14 cellular contexts compared by ENCODE assay signal in the genomic region with DNA sequence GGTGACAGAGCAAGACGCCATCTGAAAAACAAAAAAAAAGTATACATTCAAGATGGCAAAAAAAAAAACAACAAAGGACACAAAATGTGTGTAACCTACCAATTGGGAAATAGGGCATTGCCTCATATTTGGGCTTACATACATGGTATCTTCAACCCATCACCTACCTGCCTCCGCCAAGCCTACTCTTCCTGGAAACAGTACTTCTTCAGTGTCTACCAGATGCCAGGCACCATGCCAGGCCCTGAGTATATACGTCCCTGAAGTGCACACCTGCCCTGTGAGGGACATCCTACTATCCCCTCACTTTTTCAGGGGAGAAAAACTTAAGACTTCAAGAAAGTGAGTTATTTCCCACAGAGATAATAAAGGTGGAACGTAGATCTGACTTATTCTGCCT.
A peak's percentile ranks its signal among the peaks of the same experiment; 100 is the strongest.
DNase-seq lines count a peak whose midpoint lies in the region; ATAC-seq and TF ChIP-seq lines count a peak whose summit lies in the region.
"Had no signal": no experiment of that assay in that cellular context is flagged by ENCODE, and none has a peak within 500 bp of the region (broad histone marks: within the 10 kb centered on the region; RNA-seq: fewer than 3 reads in every experiment).

No MANE protein-coding gene starts in this region.

- no peak overlapping the region for H3K4me3 Mint-ChIP-seq in MCF 10A (ENCODE audit: unreplicated experiment)
- H3K4me3 Mint-ChIP-seq in activated T-helper 1 cell treated with anti-CD3 and anti-CD28 coated beads, Interleukin-12 subunit alpha, Interleukin-12 subunit beta, Interleukin-2, Interleukin-4 antibody, amounts not matched to agents 30 ng/mL and 10 ng/mL and 1 ng/mL, durations not matched to agents 14 hours and 24 hours and 36 hours: no peak overlapping the region
- peak overlapping the region; percentile 34 for H3K4me3 Mint-ChIP-seq in natural killer cell treated with Interleukin-12 subunit alpha and Interleukin-12 subunit beta and Interleukin-15 and Interleukin-18, amount 100 ng/mL, for 72 hours
- H3K4me3 Mint-ChIP-seq: CD4-positive, alpha-beta T cell; neural crest cell; T-helper 17 cell had no signal

- no peaks in the 10 kb centered on the region for H4K20me1 ChIP-seq in mammary epithelial cell (ENCODE audit: insufficient read depth, low read length)

- dilution Hi-C loops in mammary epithelial cell (cut with HindIII; ENCODE audit: low sequenced_read_pairs): no loop called here

- H3K36me3 Mint-ChIP-seq in MCF 10A (ENCODE audit: insufficient read depth, unreplicated experiment): no peaks in the 10 kb centered on the region
- peaks cover 6% of the 10 kb centered on the region for H3K36me3 Mint-ChIP-seq in activated T-helper 1 cell treated with anti-CD3 and anti-CD28 coated beads, Interleukin-12 subunit alpha, Interleukin-12 subunit beta, Interleukin-2, Interleukin-4 antibody, amounts not matched to agents 30 ng/mL and 10 ng/mL and 1 ng/mL, durations not matched to agents 14 hours and 24 hours and 36 hours (ENCODE audit: low read depth)
- no peaks in the 10 kb centered on the region for H3K36me3 Mint-ChIP-seq in natural killer cell treated with Interleukin-12 subunit alpha and Interleukin-12 subunit beta and Interleukin-15 and Interleukin-18, amount 100 ng/mL, for 72 hours

- H3K4me1 ChIP-seq in mammary epithelial cell (ENCODE audit: insufficient read depth, low read length) (peaks cover 30% of the 10 kb centered on the region), upper lobe of left lung (peaks cover 49 to 65% (median 52%) of the 10 kb centered on the region in 4 donors)

- TF ChIP-seq CTCF in MCF 10A (IDR thresholded peaks at IDR 0.05; ENCODE audit: unreplicated experiment) (no peak), mammary epithelial cell (conservative IDR thresholded peaks at IDR 0.05 in 1 of 2, IDR thresholded peaks at IDR 0.05 in 1 of 2; ENCODE audit: extremely low read depth in 1 of 2, insufficient read depth in 1 of 2, low read depth in 1 of 2, low read length in 2 of 2) (no peak), upper lobe of left lung (IDR thresholded peaks at IDR 0.05) (no peak)

- H2AFZ ChIP-seq in mammary epithelial cell (ENCODE audit: low read depth, low read length): no peak overlapping the region

- no peak for TF ChIP-seq EP300 in upper lobe of left lung (IDR thresholded peaks at IDR 0.05)

- CTCF ChIA-PET in MCF 10A (lab: Yijun Ruan, JAX): interaction anchor here (0.6 kb wide), 1 partner anchor 54 kb away, joined by 3 read pairs; no protein-coding TSS in a partner anchor
- CTCF ChIA-PET in mammary epithelial cell (lab: Charles Lee; ENCODE audit: low non-redundant PET): no interaction called here

- no peaks in the 10 kb centered on the region for H3K36me3 ChIP-seq in mammary epithelial cell (ENCODE audit: insufficient read depth, low read length)
- H3K36me3 ChIP-seq in upper lobe of left lung: no peaks in the 10 kb centered on the region
- H3K36me3 ChIP-seq: brain microvascular endothelial cell had no signal

- intact Hi-C loops in MCF 10A (cut with micrococcal nuclease): no loop called here
- intact Hi-C loops in mammary epithelial cell (cut with micrococcal nuclease): no loop called here
- intact Hi-C loops in activated T-helper 1 cell treated with anti-CD3 and anti-CD28 coated beads, Interleukin-12 subunit alpha, Interleukin-12 subunit beta, Interleukin-2, Interleukin-4 antibody, amounts not matched to agents 30 ng/mL and 10 ng/mL and 1 ng/mL, durations not matched to agents 14 hours and 24 hours and 36 hours (cut with micrococcal nuclease): no loop called here
- intact Hi-C loops in posterior vena cava (cut with DNase I): loop anchor here in 1 of 2 donors (5.0 kb wide), 1 partner anchor 41 kb away; no protein-coding TSS in a partner anchor

- no peak overlapping the region for H3K9ac ChIP-seq in mammary epithelial cell (ENCODE audit: insufficient read depth, low read length)

- POLR2A ChIA-PET in MCF 10A (lab: Yijun Ruan, JAX): no interaction called here

- H3K27me3 Mint-ChIP-seq in MCF 10A (ENCODE audit: insufficient read depth, unreplicated experiment): no peaks in the 10 kb centered on the region
- no peaks in the 10 kb centered on the region for H3K27me3 Mint-ChIP-seq in activated T-helper 1 cell treated with anti-CD3 and anti-CD28 coated beads, Interleukin-12 subunit alpha, Interleukin-12 subunit beta, Interleukin-2, Interleukin-4 antibody, amounts not matched to agents 30 ng/mL and 10 ng/mL and 1 ng/mL, durations not matched to agents 14 hours and 24 hours and 36 hours (ENCODE audit: insufficient read depth)
- H3K27me3 Mint-ChIP-seq in natural killer cell treated with Interleukin-12 subunit alpha and Interleukin-12 subunit beta and Interleukin-15 and Interleukin-18, amount 100 ng/mL, for 72 hours: no peaks in the 10 kb centered on the region
- H3K27me3 Mint-ChIP-seq: T-helper 17 cell had no signal

- no peaks in the 10 kb centered on the region for H3K9me3 Mint-ChIP-seq in MCF 10A (ENCODE audit: unreplicated experiment)
- H3K9me3 Mint-ChIP-seq in activated T-helper 1 cell treated with anti-CD3 and anti-CD28 coated beads, Interleukin-12 subunit alpha, Interleukin-12 subunit beta, Interleukin-2, Interleukin-4 antibody, amounts not matched to agents 30 ng/mL and 10 ng/mL and 1 ng/mL, durations not matched to agents 14 hours and 24 hours and 36 hours: no peaks in the 10 kb centered on the region
- H3K9me3 Mint-ChIP-seq in natural killer cell treated with Interleukin-12 subunit alpha and Interleukin-12 subunit beta and Interleukin-15 and Interleukin-18, amount 100 ng/mL, for 72 hours: peaks cover 3% of the 10 kb centered on the region
- H3K9me3 Mint-ChIP-seq: CD4-positive, alpha-beta T cell; neural crest cell had no signal

- H3K79me2 ChIP-seq in mammary epithelial cell (ENCODE audit: insufficient read depth, low read length): no peaks in the 10 kb centered on the region

- no TSS peak for BruUV-seq in MCF 10A (replicated peaks; lab: Mats Ljungman, UMichigan)
- no TSS peak for BruUV-seq in mammary epithelial cell (replicated peaks; lab: Mats Ljungman, UMichigan)

- DNase-seq in MCF 10A (ENCODE audit: unreplicated experiment) (peak; percentile 55), mammary epithelial cell (no peak), upper lobe of left lung (no peak), mesenteric fat pad (ENCODE audit: low spot score) (no peak), posterior vena cava (ENCODE audit: low spot score) (no peak), GF-D8 (lab: John Stamatoyannopoulos, UW) (no peak)
- no peak for DNase-seq in activated T-helper 1 cell treated with anti-CD3 and anti-CD28 coated beads, Interleukin-12 subunit alpha, Interleukin-12 subunit beta, Interleukin-2, Interleukin-4 antibody, amounts not matched to agents 30 ng/mL and 10 ng/mL and 1 ng/mL, durations not matched to agents 14 hours and 24 hours and 36 hours (ENCODE audit: low spot score)
- DNase-seq in natural killer cell treated with Interleukin-12 subunit alpha and Interleukin-12 subunit beta and Interleukin-15 and Interleukin-18, amount 100 ng/mL, for 72 hours (ENCODE audit: low spot score): no peak
- DNase-seq: brain microvascular endothelial cell; CD4-positive, alpha-beta T cell; stimulated activated CD4-positive, alpha-beta T cell treated with anti-CD3 and anti-CD28 coated beads, Interleukin-1b, Interleukin-23, amount 100 ng/mL, for 48 hours; T-helper 17 cell; testis had no signal

- H3K4me1 Mint-ChIP-seq in MCF 10A (ENCODE audit: insufficient read depth, unreplicated experiment): peaks cover 38% of the 10 kb centered on the region
- H3K4me1 Mint-ChIP-seq in activated T-helper 1 cell treated with anti-CD3 and anti-CD28 coated beads, Interleukin-12 subunit alpha, Interleukin-12 subunit beta, Interleukin-2, Interleukin-4 antibody, amounts not matched to agents 30 ng/mL and 10 ng/mL and 1 ng/mL, durations not matched to agents 14 hours and 24 hours and 36 hours (ENCODE audit: low read depth): peaks cover 76% of the 10 kb centered on the region
- peaks cover 61 to 72% of the 10 kb centered on the region in 2 donors for H3K4me1 Mint-ChIP-seq in natural killer cell treated with Interleukin-12 subunit alpha and Interleukin-12 subunit beta and Interleukin-15 and Interleukin-18, amount 100 ng/mL, for 72 hours (ENCODE audit: low read depth in 2 of 2)

- in situ Hi-C loops in mammary epithelial cell (cut with MboI; ENCODE audit: low sequenced_read_pairs in 2 of 2): no loop called here

- WGBS in mammary epithelial cell (ENCODE audit: low coverage, missing lambda C conversion rate): 98% methylated on average over 4 of the region's 4 CpGs
- 73 to 90% methylated on average over 4 of the region's 4 CpGs for WGBS in upper lobe of left lung, 2 donors

- ATAC-seq in natural killer cell treated with Interleukin-12 subunit alpha and Interleukin-12 subunit beta and Interleukin-15 and Interleukin-18, amount 100 ng/mL, for 72 hours: no peak
- no peak for ATAC-seq in upper lobe of left lung (ENCODE audit: low FRiP score in 2 of 2)
- ATAC-seq: T-helper 17 cell had no signal

- H3K4me3 ChIP-seq in mammary epithelial cell (replicated peaks in 1 of 3; ENCODE audit: insufficient read depth in 1 of 3, low read depth in 2 of 3, low read length in 3 of 3) (no peak overlapping the region), upper lobe of left lung (no peak overlapping the region)
- H3K4me3 ChIP-seq: testis had no signal

- H3K27ac ChIP-seq in mammary epithelial cell (ENCODE audit: insufficient read depth, low read depth, low read length): no peak overlapping the region
- H3K27ac ChIP-seq in upper lobe of left lung: peak overlapping the region in 3 of 4 donors; percentile 81 to 86 (median 82)

- no peak overlapping the region for H3K4me2 ChIP-seq in mammary epithelial cell (ENCODE audit: insufficient read depth, low read depth, low read length)

- no peak overlapping the region for H3K27ac Mint-ChIP-seq in MCF 10A (ENCODE audit: low read depth, unreplicated experiment)
- H3K27ac Mint-ChIP-seq in activated T-helper 1 cell treated with anti-CD3 and anti-CD28 coated beads, Interleukin-12 subunit alpha, Interleukin-12 subunit beta, Interleukin-2, Interleukin-4 antibody, amounts not matched to agents 30 ng/mL and 10 ng/mL and 1 ng/mL, durations not matched to agents 14 hours and 24 hours and 36 hours: peak overlapping the region; percentile 72
- H3K27ac Mint-ChIP-seq in natural killer cell treated with Interleukin-12 subunit alpha and Interleukin-12 subunit beta and Interleukin-15 and Interleukin-18, amount 100 ng/mL, for 72 hours: peak overlapping the region; percentile 93 to 98
- H3K27ac Mint-ChIP-seq: CD4-positive, alpha-beta T cell had no signal

- H3K27me3 ChIP-seq in mammary epithelial cell (ENCODE audit: insufficient read depth, low read length): no peaks in the 10 kb centered on the region
- H3K27me3 ChIP-seq in upper lobe of left lung: no peaks in the 10 kb centered on the region
- H3K27me3 ChIP-seq: brain microvascular endothelial cell, testis had no signal

- TF ChIP-seq POLR2A in upper lobe of left lung (IDR thresholded peaks at IDR 0.05): no peak

- H3K9me3 ChIP-seq in mammary epithelial cell (replicated peaks; ENCODE audit: insufficient read depth, low read length) (no peaks in the 10 kb centered on the region), upper lobe of left lung (no peaks in the 10 kb centered on the region)
- H3K9me3 ChIP-seq: testis had no signal
